In genomic region chr20:49028684-49029083, GRCh38 we compare ENCODE assay signal across 8 cellular contexts. TPM values are rescaled to one million over a fixed set of nuclear protein-coding genes. Genes with fewer than 3 reads are reported as not detected.
DNase-seq lines count a peak whose midpoint lies in the region; ATAC-seq, FAIRE-seq and TF ChIP-seq lines count a peak whose summit lies in the region.
"Had no signal": no experiment of that assay in that cellular context is flagged by ENCODE, and none has a peak within 500 bp of the region (broad histone marks: within the 10 kb centered on the region; RNA-seq: fewer than 3 reads in every experiment).

No MANE protein-coding gene starts in this region.

- no peak for ATAC-seq in psoas muscle

- H3K4me1 ChIP-seq in psoas muscle: no peaks in the 10 kb centered on the region

- WGBS in psoas muscle, 3 donors: 64 to 79% (median 73%) methylated on average over 2 of the region's 2 CpGs

- no peak for FAIRE-seq in GM12892 (lab: Jason Lieb, UNC)

- H3K4me3 ChIP-seq in GM12865 (ENCODE audit: low read depth, low read length) (no peak overlapping the region), choroid plexus epithelial cell (ENCODE audit: low read depth, low read length) (no peak overlapping the region), psoas muscle (no peak overlapping the region)

- H3K36me3 ChIP-seq in psoas muscle (ENCODE audit: insufficient read depth in 1 of 2, low read depth in 1 of 2): peaks cover 13 to 99% of the 10 kb centered on the region in 2 donors

- no peaks in the 10 kb centered on the region for H3K27me3 ChIP-seq in psoas muscle (ENCODE audit: insufficient read depth in 3 of 3, low read length in 2 of 3)

- H3K36me3 Mint-ChIP-seq in neural crest cell (ENCODE audit: low read depth): peaks cover 4% of the 10 kb centered on the region

- H3K9me3 ChIP-seq in psoas muscle: no peaks in the 10 kb centered on the region

- TF ChIP-seq CTCF in GM12865 (IDR thresholded peaks at IDR 0.05; ENCODE audit: insufficient read depth, low read depth, low read length, missing control alignments): peak; percentile 7
- TF ChIP-seq CTCF in choroid plexus epithelial cell (conservative IDR thresholded peaks at IDR 0.05; ENCODE audit: low read depth, low read length): peak; percentile 68
- TF ChIP-seq CTCF in neural crest cell (conservative IDR thresholded peaks at IDR 0.05): peak; percentile 52
- no peak for TF ChIP-seq CTCF in psoas muscle (IDR thresholded peaks at IDR 0.05)

- no peak for TF ChIP-seq POLR2A in GM12892 (IDR thresholded peaks at IDR 0.05; ENCODE audit: low read depth, low read length)

- H3K27me3 Mint-ChIP-seq in neural crest cell (ENCODE audit: low read depth): no peaks in the 10 kb centered on the region
- H3K27me3 Mint-ChIP-seq: stimulated activated naive CD8-positive, alpha-beta T cell treated with anti-CD3 and anti-CD28 coated beads, Interleukin-15, Interleukin-2, amounts not matched to agents 100 ng/mL and 50 ng/mL, for 24 hours had no signal

- H3K4me3 Mint-ChIP-seq in neural crest cell: no peak overlapping the region
- H3K4me3 Mint-ChIP-seq: stimulated activated naive CD8-positive, alpha-beta T cell treated with anti-CD3 and anti-CD28 coated beads, Interleukin-15, Interleukin-2, amounts not matched to agents 100 ng/mL and 50 ng/mL, for 24 hours had no signal

- intact Hi-C loops in psoas muscle (cut with DNase I): no loop called here

- H3K9me3 Mint-ChIP-seq in neural crest cell: no peaks in the 10 kb centered on the region
- H3K9me3 Mint-ChIP-seq: stimulated activated naive CD8-positive, alpha-beta T cell treated with anti-CD3 and anti-CD28 coated beads, Interleukin-15, Interleukin-2, amounts not matched to agents 100 ng/mL and 50 ng/mL, for 24 hours had no signal

- DNase-seq in GM12865 (ENCODE audit: low read depth): no peak
- peak; percentile 36 for DNase-seq in NCI-H2171 treated with DMSO at 0.1 percent for 48 hours (lab: John Stamatoyannopoulos, UW)
- DNase-seq in choroid plexus epithelial cell (ENCODE audit: low read depth): peak; percentile 76
- DNase-seq in neural crest cell (ENCODE audit: low read depth, low spot score): no peak
- DNase-seq in GM12892 (ENCODE audit: insufficient read length): no peak
- no peak for DNase-seq in psoas muscle
- DNase-seq in NCI-H146 (lab: John Stamatoyannopoulos, UW): no peak

- no peak overlapping the region for H3K27ac Mint-ChIP-seq in neural crest cell (ENCODE audit: unreplicated experiment)
- H3K27ac Mint-ChIP-seq: stimulated activated naive CD8-positive, alpha-beta T cell treated with anti-CD3 and anti-CD28 coated beads, Interleukin-15, Interleukin-2, amounts not matched to agents 100 ng/mL and 50 ng/mL, for 24 hours had no signal

- H3K27ac ChIP-seq in psoas muscle: no peak overlapping the region

- no peaks in the 10 kb centered on the region for H3K4me1 Mint-ChIP-seq in neural crest cell

RNA-seq across cellular contexts. Expression of gene CSE1L, which starts 17.4 kb away (rescaled TPM):
- total RNA-seq in neural crest cell (186 and 196 TPM in 2 replicates), psoas muscle (10 to 100 TPM; 37.2 to 62.8 (median 46.6) TPM)
- 62.6 TPM for polyA plus RNA-seq in GM12892 (2012; ENCODE audit: missing spikeins)
- polyA plus RNA-seq in psoas muscle: 10 to 100 TPM; 37.7 to 75.7 (median 63.9) TPM

Comparison
In these comparisons a context has a peak if more than half of its experiments do, and no peak if none do; other contexts are left out.
1. DNase-seq: peak in NCI-H2171 treated with DMSO at 0.1 percent for 48 hours (single experiment) and choroid plexus epithelial cell (single experiment); none in GM12865 (single experiment), neural crest cell (single experiment), GM12892 (single experiment), psoas muscle (0 of 2) and NCI-H146 (single experiment).